Comparison of ENCODE assay signal across 18 cellular contexts in the genomic region with DNA sequence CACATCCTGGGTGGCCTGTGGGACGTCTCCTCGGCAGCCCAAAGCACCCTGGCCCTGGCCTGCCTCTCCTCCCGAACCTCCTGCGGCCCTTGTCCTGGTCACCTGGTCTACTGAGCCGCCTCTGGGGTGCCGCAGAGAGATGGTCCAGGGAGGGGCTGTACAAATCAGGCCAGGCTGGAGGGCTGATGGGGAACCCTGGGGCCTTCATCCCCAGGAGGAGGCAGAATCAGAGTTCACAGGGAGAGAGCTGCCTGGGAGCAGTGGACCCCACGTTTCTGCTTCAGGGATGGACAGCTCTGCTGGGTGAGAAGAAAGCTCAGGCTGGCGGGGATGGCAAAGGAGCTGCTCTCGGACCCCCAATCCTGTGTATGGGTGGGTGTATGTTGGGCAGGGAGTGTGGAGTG.
DNase-seq lines count a peak whose midpoint lies in the region; ATAC-seq and TF ChIP-seq lines count a peak whose summit lies in the region.
"Had no signal": no experiment of that assay in that cellular context is flagged by ENCODE, and none has a peak within 500 bp of the region (broad histone marks: within the 10 kb centered on the region; RNA-seq: fewer than 3 reads in every experiment).

No MANE protein-coding gene starts in this region.

- H3K9me3 ChIP-seq in BLaER1 (peaks cover 9% of the 10 kb centered on the region; the same call in 1 of the 2 replicates), colonic mucosa (no peaks in the 10 kb centered on the region)
- H3K9me3 ChIP-seq: thyroid gland had no signal

- H4K20me1 ChIP-seq in BLaER1 = peaks cover 3% of the 10 kb centered on the region; the same call in 1 of the 2 replicates

- ATAC-seq in omental fat pad (ENCODE audit: low FRiP score) = no peak
- ATAC-seq: foreskin keratinocyte, Right ventricle myocardium inferior had no signal

- H3K27me3 ChIP-seq in BLaER1 (no peaks in the 10 kb centered on the region), H7 (ENCODE audit: control insufficient read depth, insufficient read depth, low read length) (no peaks in the 10 kb centered on the region), colonic mucosa (no peaks in the 10 kb centered on the region)
- H3K27me3 ChIP-seq: foreskin keratinocyte, thyroid gland had no signal

- H3K4me1 ChIP-seq in BLaER1 (peaks cover 99% of the 10 kb centered on the region), colonic mucosa (no peaks in the 10 kb centered on the region)
- H3K4me1 ChIP-seq: foreskin keratinocyte had no signal

- peak overlapping the region; percentile 100 for H3K27ac ChIP-seq in BLaER1
- H3K27ac ChIP-seq in colonic mucosa = no peak overlapping the region
- H3K27ac ChIP-seq: epithelial cell of prostate, foreskin keratinocyte, KMS-11, thyroid gland had no signal

- intact Hi-C loops in colonic mucosa (cut with DNase I) = loop anchor here (5.0 to 10.0 kb wide), 2 partner anchors 148 to 211 kb away; no protein-coding TSS in a partner anchor

- H3K36me3 ChIP-seq in BLaER1 (peaks cover 25% of the 10 kb centered on the region), H7 (replicated peaks; ENCODE audit: control insufficient read depth, insufficient read depth, low read length) (no peaks in the 10 kb centered on the region), colonic mucosa (no peaks in the 10 kb centered on the region)
- H3K36me3 ChIP-seq: thyroid gland had no signal

- peak overlapping the region; percentile 75 for H3K4me3 ChIP-seq in BLaER1
- no peak overlapping the region for H3K4me3 ChIP-seq in H7 (ENCODE audit: insufficient read depth, low read depth, low read length)
- H3K4me3 ChIP-seq in colonic mucosa = no peak overlapping the region
- H3K4me3 ChIP-seq: thyroid gland had no signal

- peak overlapping the region; percentile 86 for H3K4me2 ChIP-seq in BLaER1
- H3K4me2 ChIP-seq: KMS-11 had no signal

- TF ChIP-seq CTCF in colonic mucosa (IDR thresholded peaks at IDR 0.05) (no peak), omental fat pad (IDR thresholded peaks at IDR 0.05) (no peak)

- H3K9ac ChIP-seq in BLaER1 (peak overlapping the region; percentile 96), colonic mucosa (ENCODE audit: low read depth in 2 of 2, low read length in 2 of 2) (no peak overlapping the region)
- H3K9ac ChIP-seq: KMS-11 had no signal

- DNase-seq in H7 = peak; percentile 19
- DNase-seq in colonic mucosa = peak; percentile 16
- DNase-seq in omental fat pad (ENCODE audit: low spot score) = peak; percentile 21
- DNase-seq in amygdala (lab: John Stamatoyannopoulos, UW) = no peak
- DNase-seq in NCI-H1694 (lab: John Stamatoyannopoulos, UW) = no peak
- DNase-seq in NCI-H1436 (lab: John Stamatoyannopoulos, UW) = no peak
- DNase-seq in NK-92 treated with Interleukin-12 subunit alpha and Interleukin-12 subunit beta, amount 100 ng/mL, for 24 hours (lab: John Stamatoyannopoulos, UW) = no peak
- DNase-seq: activated CD4-positive, alpha-beta T cell treated with anti-CD3 and anti-CD28 coated beads, Interleukin-2, amount 50 U/mL, for 4 hours; EL; foreskin keratinocyte; midbrain; NCI-H1092; retina; thyroid gland had no signal

Comparison
In these comparisons a context has a peak if more than half of its experiments do, and no peak if none do; other contexts are left out.
1. DNase-seq: peak in H7 (single experiment), colonic mucosa (single experiment) and omental fat pad (single experiment); none in amygdala (0 of 56), NCI-H1694 (single experiment), NCI-H1436 (single experiment) and NK-92 treated with Interleukin-12 subunit alpha and Interleukin-12 subunit beta, amount 100 ng/mL, for 24 hours (single experiment).